ENCODE assay signal across 14 cellular contexts in genomic region chr6:142225115-142225514, GRCh38.
A peak's percentile ranks its signal among the peaks of the same experiment; 100 is the strongest.
DNase-seq lines count a peak whose midpoint lies in the region; ATAC-seq and TF ChIP-seq lines count a peak whose summit lies in the region.
"Had no signal": no experiment of that assay in that cellular context is flagged by ENCODE, and none has a peak within 500 bp of the region (broad histone marks: within the 10 kb centered on the region; RNA-seq: fewer than 3 reads in every experiment).

No MANE protein-coding gene starts in this region.

- H4K91ac ChIP-seq in mesenchymal stem cell (ENCODE audit: low read length) = no peak overlapping the region

- peaks cover 8% of the 10 kb centered on the region for H3K9me3 Mint-ChIP-seq in endodermal cell

- H3K36me3 ChIP-seq in endodermal cell (ENCODE audit: control insufficient read depth, insufficient read depth, low read length) = peaks cover 3% of the 10 kb centered on the region
- H3K36me3 ChIP-seq in mesenchymal stem cell (ENCODE audit: control insufficient read depth in 1 of 2, insufficient read depth in 2 of 2, low read depth in 1 of 2, low read length in 2 of 2) = peaks cover 0 to under 1% of the 10 kb centered on the region in 2 experiments

- WGBS in endodermal cell (ENCODE audit: insufficient coverage in 1 of 2, insufficient read length in 1 of 2), 2 experiments = 88 to 95% methylated on average over 4 of the region's 4 CpGs
- 62% methylated on average over 3 of the region's 4 CpGs for WGBS in mesenchymal stem cell

- CTCF ChIA-PET in HEK293T (lab: Yijun Ruan, JAX) = no interaction called here

- H3K23ac ChIP-seq in mesenchymal stem cell (ENCODE audit: low read length in 2 of 2) = no peak overlapping the region

- H3K4me3 ChIP-seq in endodermal cell (ENCODE audit: low read length) = no peak overlapping the region
- no peak overlapping the region for H3K4me3 ChIP-seq in mesenchymal stem cell (ENCODE audit: insufficient read depth in 1 of 2, low read depth in 1 of 2, low read length in 2 of 2)
- H3K4me3 ChIP-seq: GM23338 had no signal

- H2AK5ac ChIP-seq in mesenchymal stem cell (ENCODE audit: low read length, severe bottlenecking) = no peak overlapping the region

- H3K27me3 Mint-ChIP-seq in endodermal cell (ENCODE audit: insufficient read depth) = no peaks in the 10 kb centered on the region
- H3K27me3 Mint-ChIP-seq: CD4-positive, alpha-beta T cell; IgD-negative memory B cell had no signal

- H3K9ac ChIP-seq in endodermal cell (ENCODE audit: extremely low read depth, low read length, poor library complexity, severe bottlenecking) = no peak overlapping the region
- no peak overlapping the region for H3K9ac ChIP-seq in mesenchymal stem cell (ENCODE audit: low read length)

- H3K36me3 Mint-ChIP-seq in endodermal cell (ENCODE audit: low read depth) = no peaks in the 10 kb centered on the region
- H3K36me3 Mint-ChIP-seq: IgD-negative memory B cell had no signal

- H3K27me3 ChIP-seq in endodermal cell (ENCODE audit: control insufficient read depth, insufficient read depth, low read length, poor library complexity, severe bottlenecking) (no peaks in the 10 kb centered on the region), mesenchymal stem cell (ENCODE audit: control insufficient read depth in 1 of 2, insufficient read depth in 1 of 2, low read length in 2 of 2) (no peaks in the 10 kb centered on the region)

- H3K4me1 ChIP-seq in endodermal cell (ENCODE audit: control insufficient read depth, insufficient read depth, low read length) = no peaks in the 10 kb centered on the region
- H3K4me1 ChIP-seq in mesenchymal stem cell (ENCODE audit: control insufficient read depth, insufficient read depth, low read depth, low read length) = no peaks in the 10 kb centered on the region
- H3K4me1 ChIP-seq: Caco-2 had no signal

- ATAC-seq in GM18868 (IDR thresholded peaks at IDR 0.05; ENCODE audit: unreplicated experiment) = no peak
- ATAC-seq: GM23338, HCT116 had no signal

- no peak for TF ChIP-seq CTCF in endodermal cell (conservative IDR thresholded peaks at IDR 0.05)

- DNase-seq in NCI-H69 (lab: John Stamatoyannopoulos, UW) (peak; percentile 19), endodermal cell (no peak), mesenchymal stem cell (peak; percentile 21), HEK293T (ENCODE audit: extremely low spot score) (no peak), HuH-7.5 (ENCODE audit: low spot score) (no peak)
- DNase-seq: ACHN; Caco-2; CD4-positive, alpha-beta T cell; H7 had no signal

- no peak overlapping the region for H2AFZ ChIP-seq in mesenchymal stem cell (ENCODE audit: low read depth, low read length)
- H2AFZ ChIP-seq: GM23338 had no signal

- no peaks in the 10 kb centered on the region for H3K4me1 Mint-ChIP-seq in endodermal cell
- H3K4me1 Mint-ChIP-seq: GM23338, IgD-negative memory B cell had no signal

- no peak overlapping the region for H4K8ac ChIP-seq in mesenchymal stem cell (ENCODE audit: low read length)

- no peak overlapping the region for H3K27ac Mint-ChIP-seq in endodermal cell
- H3K27ac Mint-ChIP-seq: CD4-positive, alpha-beta T cell; GM23338; IgD-negative memory B cell had no signal

- H2BK5ac ChIP-seq in mesenchymal stem cell (ENCODE audit: low read depth, low read length, poor library complexity, severe bottlenecking) = no peak overlapping the region

- H3K27ac ChIP-seq in endodermal cell (ENCODE audit: low read depth, low read length) (peak overlapping the region; percentile 7), mesenchymal stem cell (ENCODE audit: low read length, poor library complexity, severe bottlenecking) (no peak overlapping the region)
- H3K27ac ChIP-seq: C4-2B had no signal

- POLR2A ChIA-PET in HEK293T (lab: Yijun Ruan, JAX) = no interaction called here

- H3K9me3 ChIP-seq in endodermal cell (ENCODE audit: control insufficient read depth, low read length) (no peaks in the 10 kb centered on the region), mesenchymal stem cell (ENCODE audit: control insufficient read depth, low read length) (no peaks in the 10 kb centered on the region)

- no peak overlapping the region for H3K4ac ChIP-seq in mesenchymal stem cell (ENCODE audit: low read depth in 1 of 2, low read length in 2 of 2)

- no peak overlapping the region for H3K18ac ChIP-seq in mesenchymal stem cell (ENCODE audit: low read depth in 1 of 2, low read length in 2 of 2)

- no peak overlapping the region for H2BK15ac ChIP-seq in mesenchymal stem cell (ENCODE audit: low read depth, poor library complexity, severe bottlenecking)

- no peak overlapping the region for H3K4me3 Mint-ChIP-seq in endodermal cell
- H3K4me3 Mint-ChIP-seq: CD4-positive, alpha-beta T cell; GM23338; IgD-negative memory B cell had no signal

- no peak overlapping the region for H3K4me2 ChIP-seq in mesenchymal stem cell (ENCODE audit: low read length, poor library complexity, severe bottlenecking)
- H3K4me2 ChIP-seq: GM23338 had no signal

- no peak overlapping the region for H3K14ac ChIP-seq in mesenchymal stem cell (ENCODE audit: low read length in 2 of 2)

- H2BK120ac ChIP-seq in mesenchymal stem cell (ENCODE audit: low read depth, low read length) = no peak overlapping the region

- H3K79me1 ChIP-seq in mesenchymal stem cell (replicated peaks; ENCODE audit: low read length, poor library complexity, severe bottlenecking) = no peaks in the 10 kb centered on the region

- H2BK12ac ChIP-seq in mesenchymal stem cell (ENCODE audit: low read length in 2 of 2) = no peak overlapping the region

TF ChIP-seq in HEK293T, 16 proteins besides CTCF, POLR2A, EP300 and RAD21:
- TF ChIP-seq ELF4 (IDR thresholded peaks at IDR 0.05) (no peak), LEF1 (IDR thresholded peaks at IDR 0.05; ENCODE audit: borderline replicate concordance) (no peak), TARDBP (IDR thresholded peaks at IDR 0.05) (no peak), BHLHE40 (IDR thresholded peaks at IDR 0.05; ENCODE audit: borderline replicate concordance) (no peak), ZNF384 (IDR thresholded peaks at IDR 0.05) (no peak), NFRKB (IDR thresholded peaks at IDR 0.05) (no peak), FOXK2 (IDR thresholded peaks at IDR 0.05) (no peak), FOXA1 (IDR thresholded peaks at IDR 0.05) (no peak), SP1 (IDR thresholded peaks at IDR 0.05) (no peak), ARNT (IDR thresholded peaks at IDR 0.05) (no peak)

Comparison
In these comparisons a context has a peak if more than half of its experiments do, and no peak if none do; other contexts are left out.
1. DNase-seq: peak in NCI-H69 (single experiment) and mesenchymal stem cell (single experiment); none in endodermal cell (single experiment), HEK293T (single experiment) and HuH-7.5 (single experiment).